1 cellular context compared by ENCODE assay signal in genomic region chrX:71992711-71993110, GRCh38.
TF ChIP-seq lines count a peak whose summit lies in the region.

No MANE protein-coding gene starts in this region.

TF ChIP-seq in GM12878, 131 proteins besides CTCF, POLR2A, EP300 and RAD21 (continued from another document):
- TF ChIP-seq REST (IDR thresholded peaks at IDR 0.05; ENCODE audit: low read depth, low read length) (no peak), IKZF2 (IDR thresholded peaks at IDR 0.05) (no peak), TARDBP (IDR thresholded peaks at IDR 0.05; ENCODE audit: borderline replicate concordance) (no peak), ZNF274 (IDR thresholded peaks at IDR 0.05; ENCODE audit: insufficient read depth, insufficient read length) (no peak), E2F8 (IDR thresholded peaks at IDR 0.05; ENCODE audit: low read depth, partially characterized antibody) (no peak), SMAD1 (IDR thresholded peaks at IDR 0.05; ENCODE audit: low read depth, partially characterized antibody) (no peak), TCF3 (IDR thresholded peaks at IDR 0.05; ENCODE audit: borderline replicate concordance, insufficient read depth, low read depth, low read length) (no peak)
